In genomic region chr11:64239662-64240466, GRCh38 we compare ENCODE assay signal across 8 cellular contexts. TPM values are rescaled to one million over a fixed set of nuclear protein-coding genes. Genes with fewer than 3 reads are reported as not detected.
A peak's percentile ranks its signal among the peaks of the same experiment; 100 is the strongest.
DNase-seq lines count a peak whose midpoint lies in the region; ATAC-seq, FAIRE-seq and TF ChIP-seq lines count a peak whose summit lies in the region.

No MANE protein-coding gene starts in this region.

- POLR2A ChIA-PET in CD8-positive, alpha-beta memory T cell (lab: Charles Lee) = interaction anchor here (1.3 to 2.5 kb wide), 3 partner anchors 14 to 78 kb away, joined by 3 to 35 read pairs (median 13); partner anchors contain the start of genes FERMT3, NUDT22, PRDX5 and TRMT112
- POLR2A ChIA-PET in WTC11 (lab: Charles Lee) = no interaction called here

- H3K9ac ChIP-seq in stomach smooth muscle (ENCODE audit: low read length in 2 of 2) = peak overlapping the region; percentile 84 to 97

- ATAC-seq in HG02870 (IDR thresholded peaks at IDR 0.05; ENCODE audit: unreplicated experiment) (peak; percentile 13), WTC11 (no peak), GM19467 (IDR thresholded peaks at IDR 0.05; ENCODE audit: unreplicated experiment) (no peak), HG02798 (IDR thresholded peaks at IDR 0.05; ENCODE audit: poor library complexity, unreplicated experiment) (no peak)

- FAIRE-seq in frontal cortex (lab: Jason Lieb, UNC) = no peak

- DNase-seq in CD8-positive, alpha-beta memory T cell = no peak
- no peak for DNase-seq in WTC11 (ENCODE audit: low spot score)
- DNase-seq in frontal cortex (ENCODE audit: low spot score in 2 of 2) = no peak

- H3K4me1 ChIP-seq in CD8-positive, alpha-beta memory T cell (ENCODE audit: insufficient read depth, low read length) = peaks cover 35% of the 10 kb centered on the region
- peaks cover 45% of the 10 kb centered on the region for H3K4me1 ChIP-seq in stomach smooth muscle (ENCODE audit: control insufficient read depth, insufficient read depth, low read length)

- H3K4me1 Mint-ChIP-seq in CD8-positive, alpha-beta memory T cell = peaks cover 23 to 61% (median 24%) of the 10 kb centered on the region in 3 donors
- peaks cover 35% of the 10 kb centered on the region for H3K4me1 Mint-ChIP-seq in WTC11

- no peaks in the 10 kb centered on the region for H3K27me3 Mint-ChIP-seq in CD8-positive, alpha-beta memory T cell
- H3K27me3 Mint-ChIP-seq in WTC11 (ENCODE audit: low read depth) = no peaks in the 10 kb centered on the region

- H3K27ac Mint-ChIP-seq in CD8-positive, alpha-beta memory T cell = peak overlapping the region; percentile 99 to 100 (median 100)
- peak overlapping the region; percentile 100 for H3K27ac Mint-ChIP-seq in WTC11

- CTCF ChIA-PET in CD8-positive, alpha-beta memory T cell (lab: Charles Lee) = interaction anchor here (1.1 to 13.4 kb wide), 3 partner anchors 30 to 35 kb away, joined by 4 to 124 read pairs (median 5); no protein-coding TSS in a partner anchor
- CTCF ChIA-PET in WTC11 (lab: Charles Lee) = interaction anchor here (1.0 kb wide), 1 partner anchor 36 kb away, joined by 3 read pairs; no protein-coding TSS in a partner anchor

- H3K27me3 ChIP-seq in CD8-positive, alpha-beta memory T cell (ENCODE audit: insufficient read depth, low read length, poor library complexity, severe bottlenecking) = no peaks in the 10 kb centered on the region
- H3K27me3 ChIP-seq in stomach smooth muscle (ENCODE audit: control insufficient read depth in 1 of 2, insufficient read depth in 2 of 2, low read length in 2 of 2) = no peaks in the 10 kb centered on the region

- H3K9me3 ChIP-seq in CD8-positive, alpha-beta memory T cell (ENCODE audit: low read length) = no peaks in the 10 kb centered on the region
- no peaks in the 10 kb centered on the region for H3K9me3 ChIP-seq in stomach smooth muscle (ENCODE audit: control insufficient read depth in 2 of 2, low read length in 2 of 2)

- H3K36me3 ChIP-seq in CD8-positive, alpha-beta memory T cell (ENCODE audit: insufficient read depth, low read length) = no peaks in the 10 kb centered on the region
- H3K36me3 ChIP-seq in stomach smooth muscle (ENCODE audit: control insufficient read depth in 2 of 2, insufficient read depth in 2 of 2, low read length in 2 of 2) = peaks cover 8 to 17% of the 10 kb centered on the region in 2 donors

- no peak for TF ChIP-seq CTCF in WTC11 (IDR thresholded peaks at IDR 0.05)

- peaks cover 0 to 44% (median 0%) of the 10 kb centered on the region in 3 donors for H3K36me3 Mint-ChIP-seq in CD8-positive, alpha-beta memory T cell
- peaks cover 15% of the 10 kb centered on the region for H3K36me3 Mint-ChIP-seq in WTC11

- peak overlapping the region in 6 of 7 donors; percentile 87 to 95 (median 89) for H3K4me3 Mint-ChIP-seq in CD8-positive, alpha-beta memory T cell
- peak overlapping the region; percentile 88 for H3K4me3 Mint-ChIP-seq in WTC11

- H3K4me3 ChIP-seq in CD8-positive, alpha-beta memory T cell (ENCODE audit: low read length) = peak overlapping the region; percentile 56
- H3K4me3 ChIP-seq in iPS-11a (ENCODE audit: low read depth, low read length) (peak overlapping the region; percentile 82), stomach smooth muscle (ENCODE audit: low read length in 2 of 2) (peak overlapping the region; percentile 67 to 81)

- H3K9me3 Mint-ChIP-seq in CD8-positive, alpha-beta memory T cell = no peaks in the 10 kb centered on the region
- no peaks in the 10 kb centered on the region for H3K9me3 Mint-ChIP-seq in WTC11

- H3K27ac ChIP-seq in CD8-positive, alpha-beta memory T cell (ENCODE audit: low read depth, low read length) = peak overlapping the region; percentile 99
- peak overlapping the region; percentile 100 for H3K27ac ChIP-seq in stomach smooth muscle (ENCODE audit: low read length)

TF ChIP-seq in WTC11, 78 proteins besides CTCF, POLR2A, EP300 and RAD21 (continues in another document):
- TF ChIP-seq OVOL2 (CRISPR knock-in tag; IDR thresholded peaks at IDR 0.05; ENCODE audit: borderline replicate concordance) (no peak), SOX15 (CRISPR knock-in tag; IDR thresholded peaks at IDR 0.05) (no peak), ZNF263 (CRISPR knock-in tag; IDR thresholded peaks at IDR 0.05; ENCODE audit: low read depth) (no peak), ESRRA (CRISPR knock-in tag; IDR thresholded peaks at IDR 0.05; ENCODE audit: borderline replicate concordance) (no peak), NR1H2 (CRISPR knock-in tag; IDR thresholded peaks at IDR 0.05) (no peak), TEAD1 (CRISPR knock-in tag; IDR thresholded peaks at IDR 0.05) (no peak), NFE2L1 (CRISPR knock-in tag; IDR thresholded peaks at IDR 0.05) (no peak), ZNF423 (CRISPR knock-in tag; IDR thresholded peaks at IDR 0.05) (no peak), ZNF317 (CRISPR knock-in tag; IDR thresholded peaks at IDR 0.05; ENCODE audit: borderline replicate concordance, low read depth) (no peak), RELA (CRISPR knock-in tag; IDR thresholded peaks at IDR 0.05; ENCODE audit: borderline replicate concordance) (no peak), ZNF281 (CRISPR knock-in tag; IDR thresholded peaks at IDR 0.05) (no peak), SP1 (CRISPR knock-in tag; conservative IDR thresholded peaks at IDR 0.05) (no peak), SMAD4 (CRISPR knock-in tag; IDR thresholded peaks at IDR 0.05) (no peak), KAT7 (CRISPR knock-in tag; IDR thresholded peaks at IDR 0.05; ENCODE audit: borderline replicate concordance) (no peak), IRF1 (CRISPR knock-in tag; IDR thresholded peaks at IDR 0.05) (no peak), RORB (CRISPR knock-in tag; IDR thresholded peaks at IDR 0.05) (no peak), EMX1 (CRISPR knock-in tag; IDR thresholded peaks at IDR 0.05) (no peak), ZNF512 (CRISPR knock-in tag; IDR thresholded peaks at IDR 0.05; ENCODE audit: borderline replicate concordance) (no peak), ELF4 (CRISPR knock-in tag; IDR thresholded peaks at IDR 0.05; ENCODE audit: low read depth) (no peak)

RNA-seq across cellular contexts. Expression of gene FKBP2, which starts 1.0 kb away (rescaled TPM):
- total RNA-seq in CD8-positive, alpha-beta memory T cell = 10 to 100 TPM; 27.9 to 28.4 TPM
- polyA plus RNA-seq in CD8-positive, alpha-beta memory T cell = 124 TPM
- total RNA-seq in WTC11 (2021) = 57.2 to 65.9 TPM (median 61.7 TPM) in 3 replicates
- 26.1 TPM for total RNA-seq in frontal cortex

RNA-seq across cellular contexts. Expression of gene VEGFB, which starts 5.5 kb away (rescaled TPM):
- 10 to 100 TPM; 71.9 to 77.0 TPM for total RNA-seq in CD8-positive, alpha-beta memory T cell
- 19.0 TPM for polyA plus RNA-seq in CD8-positive, alpha-beta memory T cell
- 51.7 to 62.2 TPM (median 59.7 TPM) in 3 replicates for total RNA-seq in WTC11 (2021)
- 17.9 TPM for total RNA-seq in frontal cortex

RNA-seq across cellular contexts. Expression of gene PPP1R14B, which starts 6.9 kb away (rescaled TPM):
- total RNA-seq in CD8-positive, alpha-beta memory T cell = 100 to 1,000 TPM; 365 to 381 TPM
- polyA plus RNA-seq in CD8-positive, alpha-beta memory T cell = 57.3 TPM
- 435 to 471 TPM (median 458 TPM) in 3 replicates for total RNA-seq in WTC11 (2021)
- 102 TPM for total RNA-seq in frontal cortex

RNA-seq across cellular contexts. Expression of gene DNAJC4, which starts 9.5 kb away (rescaled TPM):
- 10 to 100 TPM; 25.5 to 26.4 TPM for total RNA-seq in CD8-positive, alpha-beta memory T cell
- polyA plus RNA-seq in CD8-positive, alpha-beta memory T cell = 28.7 TPM
- total RNA-seq in WTC11 (2021) = 26.0 to 27.2 TPM (median 27.1 TPM) in 3 replicates
- total RNA-seq in frontal cortex = 9.8 TPM

RNA-seq across cellular contexts. Expression of gene PLCB3, which starts 11.5 kb away (rescaled TPM):
- 10 to 100 TPM; 12.5 to 13.6 TPM for total RNA-seq in CD8-positive, alpha-beta memory T cell
- 0.47 TPM for polyA plus RNA-seq in CD8-positive, alpha-beta memory T cell
- 80.0 to 97.4 TPM (median 82.2 TPM) in 3 replicates for total RNA-seq in WTC11 (2021)
- total RNA-seq in frontal cortex = 4.9 TPM
